8 cellular contexts compared by ENCODE assay signal in genomic region chr17:78324391-78325075, GRCh38. TPM values are rescaled to one million over a fixed set of nuclear protein-coding genes. Genes with fewer than 3 reads are reported as not detected.
A peak's percentile ranks its signal among the peaks of the same experiment; 100 is the strongest.
DNase-seq lines count a peak whose midpoint lies in the region; ATAC-seq and TF ChIP-seq lines count a peak whose summit lies in the region.

No MANE protein-coding gene starts in this region.

- H2BK5ac ChIP-seq in IMR-90 (ENCODE audit: low read depth, low read length, poor library complexity, severe bottlenecking) = peak overlapping the region; percentile 90

- WGBS in IMR-90 (ENCODE audit: extremely low coverage in 2 of 2, insufficient read length in 1 of 2), 2 experiments = 13% methylated on average over 8 of the region's 18 CpGs; no CpG with 5 or more reads in 1 of the 2 experiments

- ATAC-seq in CD4-positive, alpha-beta T cell (ENCODE audit: poor library complexity) = peak; percentile 76
- ATAC-seq in IMR-90 (ENCODE audit: low read depth) = peak; percentile 86
- peak; percentile 73 for ATAC-seq in WTC11
- ATAC-seq in GM19023 (IDR thresholded peaks at IDR 0.05; ENCODE audit: unreplicated experiment) = no peak
- ATAC-seq in HG03139 (IDR thresholded peaks at IDR 0.05; ENCODE audit: unreplicated experiment) = no peak
- no peak for ATAC-seq in GM21423 (IDR thresholded peaks at IDR 0.05; ENCODE audit: unreplicated experiment)

- peak overlapping the region; percentile 90 for H3K14ac ChIP-seq in IMR-90 (replicated peaks; ENCODE audit: low read depth, low read length)

- peak overlapping the region; percentile 87 for H3K4ac ChIP-seq in IMR-90 (ENCODE audit: low read depth, low read length)

- H3F3A ChIP-seq in neural progenitor cell (ENCODE audit: low read depth) = peaks cover 15% of the 10 kb centered on the region

- TF ChIP-seq RAD21 in IMR-90 (IDR thresholded peaks at IDR 0.05; ENCODE audit: low read length) = 0 out of 2 replicates have a peak, but pooled peaks have one; percentile 10

- H4K5ac ChIP-seq in IMR-90 (ENCODE audit: low read depth, low read length) = peak overlapping the region; percentile 93

- H3K27ac ChIP-seq in CD4-positive, alpha-beta T cell (ENCODE audit: low read depth, low read length) = no peak overlapping the region
- H3K27ac ChIP-seq in IMR-90 (ENCODE audit: insufficient read depth, low read length) (peak overlapping the region; percentile 94), neural progenitor cell (no peak overlapping the region)

- no peaks in the 10 kb centered on the region for H3K27me3 ChIP-seq in CD4-positive, alpha-beta T cell (ENCODE audit: control insufficient read depth, insufficient read depth, low read length)
- no peaks in the 10 kb centered on the region for H3K27me3 ChIP-seq in IMR-90 (ENCODE audit: control insufficient read depth, insufficient read depth, low read length)
- no peaks in the 10 kb centered on the region for H3K27me3 ChIP-seq in neural progenitor cell

- no TSS peak for BruUV-seq in IMR-90 (replicated peaks; lab: Mats Ljungman, UMichigan)

- peaks cover 20% of the 10 kb centered on the region for H3K9me1 ChIP-seq in IMR-90 (ENCODE audit: insufficient read depth, low read length)

- H3K4me2 ChIP-seq in IMR-90 (ENCODE audit: low read depth, low read length) (peak overlapping the region; percentile 51), neural progenitor cell (peak overlapping the region; percentile 29)

- dilution Hi-C loops in IMR-90 (cut with HindIII; ENCODE audit: low sequenced_read_pairs, unreplicated experiment) = no loop called here

- peak overlapping the region; percentile 82 for H2AK9ac ChIP-seq in IMR-90 (replicated peaks; ENCODE audit: low read depth, low read length, poor library complexity)

- in situ Hi-C loops in IMR-90 (cut with MboI; ENCODE audit: low sequenced_read_pairs) = no loop called here

- H3K79me2 ChIP-seq in neural progenitor cell (ENCODE audit: low read depth) = no peaks in the 10 kb centered on the region

- H3K4me1 Mint-ChIP-seq in CD4-positive, alpha-beta T cell (ENCODE audit: low read depth) = peaks cover 22% of the 10 kb centered on the region
- H3K4me1 Mint-ChIP-seq in WTC11 = peaks cover 33% of the 10 kb centered on the region
- peaks cover 42% of the 10 kb centered on the region for H3K4me1 Mint-ChIP-seq in neural progenitor cell

- peak overlapping the region; percentile 36 for H3K4me3 Mint-ChIP-seq in CD4-positive, alpha-beta T cell
- H3K4me3 Mint-ChIP-seq in WTC11 (peak overlapping the region; percentile 29), neural progenitor cell (peak overlapping the region; percentile 75)

- TF ChIP-seq POLR2A in IMR-90 (IDR thresholded peaks at IDR 0.05; ENCODE audit: low read depth, low read length) = no peak; the same call in none of the 2 replicates

- peak overlapping the region; percentile 75 for H3K23ac ChIP-seq in IMR-90 (ENCODE audit: low read depth, low read length)

- CTCF ChIA-PET in CD4-positive, alpha-beta T cell (lab: Charles Lee) = interaction anchor here (1.4 kb wide), 1 partner anchor 36 kb away, joined by 4 read pairs; no protein-coding TSS in a partner anchor
- CTCF ChIA-PET in IMR-90 (lab: Yijun Ruan, JAX) (no interaction called here), WTC11 (lab: Charles Lee) (interaction anchor here (0.9 to 2.0 kb wide), 7 partner anchors 8 to 73 kb away, joined by 3 to 9 read pairs (median 5); no protein-coding TSS in a partner anchor)

- H3K4me3 ChIP-seq in IMR-90 (ENCODE audit: insufficient read depth, low read depth, low read length) (no peak overlapping the region), neural progenitor cell (no peak overlapping the region)

- H2BK15ac ChIP-seq in IMR-90 (ENCODE audit: low read depth, low read length) = peak overlapping the region; percentile 98

- peaks cover 0 to 14% of the 10 kb centered on the region in 2 experiments; a peak in 1 of 4 replicates for H3K79me1 ChIP-seq in IMR-90 (ENCODE audit: low read depth in 1 of 2, low read length in 2 of 2)

- peak overlapping the region; percentile 91 to 96 for H4K8ac ChIP-seq in IMR-90 (ENCODE audit: low read depth in 2 of 2, low read length in 2 of 2)

- no peaks in the 10 kb centered on the region for H3K27me3 Mint-ChIP-seq in CD4-positive, alpha-beta T cell
- H3K27me3 Mint-ChIP-seq in WTC11 (ENCODE audit: low read depth) = no peaks in the 10 kb centered on the region
- peaks cover 13% of the 10 kb centered on the region for H3K27me3 Mint-ChIP-seq in neural progenitor cell (ENCODE audit: insufficient read depth, low read depth)

- H2AK5ac ChIP-seq in IMR-90 (ENCODE audit: low read depth, low read length) = peak overlapping the region; percentile 96

- peak overlapping the region; percentile 82 for H3K56ac ChIP-seq in IMR-90 (ENCODE audit: extremely low read depth, insufficient read depth, low read length)

- H4K91ac ChIP-seq in IMR-90 (ENCODE audit: insufficient read depth, low read depth, low read length) = peak overlapping the region; percentile 93

- H3K9me3 ChIP-seq in CD4-positive, alpha-beta T cell (ENCODE audit: control insufficient read depth, low read length) = no peaks in the 10 kb centered on the region
- no peaks in the 10 kb centered on the region for H3K9me3 ChIP-seq in IMR-90 (ENCODE audit: control insufficient read depth, insufficient read depth, low read length)
- H3K9me3 ChIP-seq in neural progenitor cell (ENCODE audit: low read depth) = no peaks in the 10 kb centered on the region

- H4K20me1 ChIP-seq in IMR-90 (ENCODE audit: insufficient read depth, low read length) (no peaks in the 10 kb centered on the region), neural progenitor cell (ENCODE audit: low read depth) (no peaks in the 10 kb centered on the region)

- H3K18ac ChIP-seq in IMR-90 (ENCODE audit: low read depth, low read length) = peak overlapping the region; percentile 89

- peaks cover 38% of the 10 kb centered on the region for H3K4me1 ChIP-seq in IMR-90 (ENCODE audit: control insufficient read depth, insufficient read depth, low read length)
- H3K4me1 ChIP-seq in neural progenitor cell = peaks cover 21% of the 10 kb centered on the region

- H3K27ac Mint-ChIP-seq in CD4-positive, alpha-beta T cell = peak overlapping the region; percentile 65
- H3K27ac Mint-ChIP-seq in WTC11 = peak overlapping the region; percentile 71
- H3K27ac Mint-ChIP-seq in neural progenitor cell = peak overlapping the region; percentile 98

- DNase-seq in CD4-positive, alpha-beta T cell = peak in 1 of 10 experiments; percentile 30
- peak; percentile 89 for DNase-seq in IMR-90
- DNase-seq in WTC11 (ENCODE audit: low spot score) = peak; percentile 53
- DNase-seq in fibroblast of the conjunctiva (ENCODE audit: low read depth) = peak; percentile 95
- peak; percentile 62 for DNase-seq in neural progenitor cell (ENCODE audit: low spot score)

- intact Hi-C loops in CD4-positive, alpha-beta T cell (cut with DNase I, micrococcal nuclease) = no loop called here
- intact Hi-C loops in IMR-90 (cut with micrococcal nuclease) = no loop called here

- no peaks in the 10 kb centered on the region for H3K9me3 Mint-ChIP-seq in CD4-positive, alpha-beta T cell
- H3K9me3 Mint-ChIP-seq in WTC11 = no peaks in the 10 kb centered on the region
- H3K9me3 Mint-ChIP-seq in neural progenitor cell = no peaks in the 10 kb centered on the region

- TF ChIP-seq CTCF in CD4-positive, alpha-beta T cell (IDR thresholded peaks at IDR 0.05) = no peak
- no peak for TF ChIP-seq CTCF in IMR-90 (conservative IDR thresholded peaks at IDR 0.05; ENCODE audit: low read depth, low read length)
- TF ChIP-seq CTCF in WTC11 (IDR thresholded peaks at IDR 0.05) = no peak
- TF ChIP-seq CTCF in neural progenitor cell (IDR thresholded peaks at IDR 0.05) = no peak

- H2BK120ac ChIP-seq in IMR-90 (ENCODE audit: low read depth, low read length) = peak overlapping the region; percentile 91

- POLR2A ChIA-PET in CD4-positive, alpha-beta T cell (lab: Charles Lee) = interaction anchor here (0.7 to 1.2 kb wide), 4 partner anchors 9 to 33 kb away, joined by 3 read pairs; no protein-coding TSS in a partner anchor
- POLR2A ChIA-PET in IMR-90 (lab: Charles Lee; ENCODE audit: unreplicated experiment) (interaction anchor here (1.0 kb wide), 1 partner anchor 9 kb away, joined by 10 read pairs; no protein-coding TSS in a partner anchor), WTC11 (lab: Charles Lee) (interaction anchor here (1.0 to 1.9 kb wide), 5 partner anchors 10 to 70 kb away, joined by 3 to 4 read pairs (median 4); no protein-coding TSS in a partner anchor)

- H2BK20ac ChIP-seq in IMR-90 (ENCODE audit: low read depth, low read length) = peak overlapping the region; percentile 78

- peak overlapping the region; percentile 65 for H3K9ac ChIP-seq in IMR-90 (ENCODE audit: low read depth, low read length)
- no peak overlapping the region for H3K9ac ChIP-seq in neural progenitor cell

- H3K36me3 ChIP-seq in IMR-90 (ENCODE audit: control insufficient read depth, insufficient read depth, low read length) (no peaks in the 10 kb centered on the region), neural progenitor cell (no peaks in the 10 kb centered on the region)

- H3K36me3 Mint-ChIP-seq in CD4-positive, alpha-beta T cell (ENCODE audit: low read depth) = no peaks in the 10 kb centered on the region
- H3K36me3 Mint-ChIP-seq in WTC11 = no peaks in the 10 kb centered on the region
- no peaks in the 10 kb centered on the region for H3K36me3 Mint-ChIP-seq in neural progenitor cell

- peak overlapping the region; percentile 89 for H2AFZ ChIP-seq in IMR-90 (replicated peaks; ENCODE audit: low read length, poor library complexity)
- H2AFZ ChIP-seq in neural progenitor cell (replicated peaks) = peak overlapping the region; percentile 81

TF ChIP-seq in IMR-90, 13 proteins besides CTCF, POLR2A, EP300 and RAD21 (continues in another document):
- TF ChIP-seq RCOR1 (IDR thresholded peaks at IDR 0.05; ENCODE audit: insufficient replicate concordance, low read length) = no peak

TF ChIP-seq in WTC11, 78 proteins besides CTCF, POLR2A, EP300 and RAD21 (continues in another document):
- TF ChIP-seq KAT7 (CRISPR knock-in tag; IDR thresholded peaks at IDR 0.05; ENCODE audit: borderline replicate concordance) = no peak
- TF ChIP-seq TP53 (CRISPR knock-in tag; IDR thresholded peaks at IDR 0.05) = no peak
- TF ChIP-seq ZNF138 (CRISPR knock-in tag; conservative IDR thresholded peaks at IDR 0.05) = no peak
- TF ChIP-seq TEAD4 (CRISPR knock-in tag; IDR thresholded peaks at IDR 0.05) = no peak

RNA-seq across cellular contexts. Expression of gene SOCS3, which starts 35.3 kb away (rescaled TPM):
- total RNA-seq in CD4-positive, alpha-beta T cell = 100 to 1,000 TPM; 414 to 427 TPM
- total RNA-seq in IMR-90 (2012; rRNA removed) (19.7 and 19.9 TPM in 2 replicates), WTC11 (2021) (23.8 to 24.6 TPM (median 24.2 TPM) in 3 replicates), neural progenitor cell (ENCODE audit: low replicate concordance) (7.5 and 16.7 TPM in 2 replicates)
- polyA plus RNA-seq in IMR-90 (2012; rRNA removed) = 18.3 and 19.2 TPM in 2 replicates
- polyA plus RNA-seq in IMR-90 (2012; cell fraction: cytosol; rRNA removed) = 29.0 and 102 TPM in 2 replicates
- 163 and 202 TPM in 2 replicates for polyA plus RNA-seq in IMR-90 (2012; cell fraction: nucleus; rRNA removed; ENCODE audit: low replicate concordance)

RNA-seq across cellular contexts. Expression of gene PGS1, which starts 53.9 kb away (rescaled TPM):
- 10 to 100 TPM; 40.9 to 45.3 TPM for total RNA-seq in CD4-positive, alpha-beta T cell
- total RNA-seq in IMR-90 (2012; rRNA removed) (14.4 and 18.5 TPM in 2 replicates), WTC11 (2021) (45.4 to 51.4 TPM (median 47.0 TPM) in 3 replicates), neural progenitor cell (ENCODE audit: low replicate concordance) (45.2 and 65.7 TPM in 2 replicates)
- polyA plus RNA-seq in IMR-90 (2012; rRNA removed) = 35.5 and 43.2 TPM in 2 replicates
- polyA plus RNA-seq in IMR-90 (2012; cell fraction: cytosol; rRNA removed) = 26.3 and 45.8 TPM in 2 replicates
- polyA plus RNA-seq in IMR-90 (2012; cell fraction: nucleus; rRNA removed; ENCODE audit: low replicate concordance) = 189 and 191 TPM in 2 replicates

Comparison
In these comparisons a context has a peak if more than half of its experiments do, and no peak if none do; other contexts are left out.
1. ATAC-seq: peak in CD4-positive, alpha-beta T cell (single experiment), IMR-90 (single experiment) and WTC11 (single experiment); none in GM19023 (single experiment), HG03139 (single experiment) and GM21423 (single experiment).
2. RNA of gene SOCS3, which starts 35.3 kb away (total RNA-seq): 414 to 427 TPM in CD4-positive, alpha-beta T cell; 23.8 to 24.6 TPM in WTC11, 19.7 to 19.9 TPM in IMR-90 and 7.5 to 16.7 TPM in neural progenitor cell; every median in the first group is over 10 times any median in the second.
3. Peak in every context shown above with its lines, with median percentiles within 50 percentile points of each other: H3K27ac Mint-ChIP-seq and H3K4me3 Mint-ChIP-seq.